Comparison of ENCODE assay signal across 22 cellular contexts in genomic region chr7:114432627-114433026, GRCh38. TPM values are rescaled to one million over a fixed set of nuclear protein-coding genes. Genes with fewer than 3 reads are reported as not detected.
DNase-seq lines count a peak whose midpoint lies in the region; ATAC-seq, FAIRE-seq and TF ChIP-seq lines count a peak whose summit lies in the region.
"Had no signal": no experiment of that assay in that cellular context is flagged by ENCODE, and none has a peak within 500 bp of the region (broad histone marks: within the 10 kb centered on the region; RNA-seq: fewer than 3 reads in every experiment).

No MANE protein-coding gene starts in this region.

- intact Hi-C loops in GM12878 (cut with micrococcal nuclease; ENCODE audit: unreplicated experiment) = loop anchor here (5.0 to 10.0 kb wide), 2 partner anchors 100 to 402 kb away; no protein-coding TSS in a partner anchor
- intact Hi-C loops in posterior cingulate gyrus (cut with DNase I) = no loop called here

- in situ Hi-C loops in GM12878 (cut with MboI) = no loop called here

- WGBS in GM12878 (ENCODE audit: insufficient coverage, insufficient replicate concordance, low lambda C conversion rate, missing lambda C conversion rate) = 15% methylated on average over 3 of the region's 3 CpGs

- POLR2A ChIA-PET in GM12878 (lab: Charles Lee) = no interaction called here

- H3K9me3 ChIP-seq in GM12878 (replicated peaks; ENCODE audit: control insufficient read depth, insufficient read depth, low read length) = no peaks in the 10 kb centered on the region
- H3K9me3 ChIP-seq: BLaER1 treated with 17β-estradiol and CSF1 and Interleukin-3, amounts not matched to agents 10 nM and 100 nM; Caco-2 had no signal

- H4K20me1 ChIP-seq in GM12878 (ENCODE audit: control insufficient read depth, insufficient read depth) = no peaks in the 10 kb centered on the region
- H4K20me1 ChIP-seq: BLaER1 treated with 17β-estradiol and CSF1 and Interleukin-3, amounts not matched to agents 10 nM and 100 nM had no signal

- TF ChIP-seq EP300 in GM12878 (IDR thresholded peaks at IDR 0.05; ENCODE audit: borderline replicate concordance in 1 of 2, control insufficient read depth in 1 of 2, low read depth in 2 of 2, low read length in 2 of 2) = no peak

- no peak overlapping the region for H3K27ac ChIP-seq in GM12878 (ENCODE audit: control insufficient read depth, insufficient read depth)
- H3K27ac ChIP-seq: BLaER1 treated with 17β-estradiol and CSF1 and Interleukin-3, amounts not matched to agents 10 nM and 100 nM had no signal

- no peak overlapping the region for H3K9ac ChIP-seq in GM12878 (ENCODE audit: control insufficient read depth, insufficient read depth, low read length)
- H3K9ac ChIP-seq: BLaER1 treated with 17β-estradiol and CSF1 and Interleukin-3, amounts not matched to agents 10 nM and 100 nM had no signal

- H3K79me2 ChIP-seq in GM12878 (ENCODE audit: control insufficient read depth, insufficient read depth, low read length) = no peaks in the 10 kb centered on the region

- CTCF ChIA-PET in GM12878 (lab: Yijun Ruan, JAX) = interaction anchor here (1.1 kb wide), 1 partner anchor 228 kb away, joined by 3 read pairs; no protein-coding TSS in a partner anchor

- TF ChIP-seq RAD21 in GM12878 (IDR thresholded peaks at IDR 0.05; ENCODE audit: insufficient read depth, low read depth, low read length) = no peak

- no peaks in the 10 kb centered on the region for H3K4me1 ChIP-seq in GM12878 (ENCODE audit: control insufficient read depth, insufficient read depth, low read length)
- H3K4me1 ChIP-seq: BLaER1 treated with 17β-estradiol and CSF1 and Interleukin-3, amounts not matched to agents 10 nM and 100 nM; Caco-2 had no signal

- SMC1A ChIA-PET in GM12878 (lab: Charles Lee; ENCODE audit: uncharacterized antibody, unreplicated experiment) = no interaction called here

- BruUV-seq in GM12878 (replicated peaks; lab: Mats Ljungman, UMichigan) = no TSS peak

- no peak overlapping the region for H3K4me3 ChIP-seq in GM12878
- H3K4me3 ChIP-seq: BLaER1 treated with 17β-estradiol and CSF1 and Interleukin-3, amounts not matched to agents 10 nM and 100 nM had no signal

- H2AFZ ChIP-seq in GM12878 (ENCODE audit: control insufficient read depth, low read depth, low read length) = no peak overlapping the region

- FAIRE-seq in GM12878 (lab: Jason Lieb, UNC) = no peak
- FAIRE-seq: H54 had no signal

- peak; percentile 48 for DNase-seq in NCI-H1694 treated with DMSO at 0.1 percent for 48 hours (lab: John Stamatoyannopoulos, UW)
- no peak for DNase-seq in NCI-H1694 (lab: John Stamatoyannopoulos, UW)
- DNase-seq in NCI-H526 (lab: John Stamatoyannopoulos, UW) = peak; percentile 56 to 58
- no peak for DNase-seq in GM12878 (ENCODE audit: low read depth, low spot score)
- no peak for DNase-seq in DMS153 (lab: John Stamatoyannopoulos, UW)
- no peak for DNase-seq in posterior cingulate gyrus
- DNase-seq in GM19238 (ENCODE audit: insufficient read length, low spot score) = no peak
- no peak for DNase-seq in GM20000 (ENCODE audit: low spot score)
- DNase-seq: 8988T; Caco-2; CD4-positive, alpha-beta memory T cell; DMS53; GDM1; HFFc6; Kasumi-1; NCI-H1930; NCI-H748 treated with DMSO at 0.1 percent for 48 hours; OCI-M1 had no signal

- no peaks in the 10 kb centered on the region for H3K27me3 ChIP-seq in GM12878 (replicated peaks in 1 of 2; ENCODE audit: control insufficient read depth in 2 of 2, insufficient read depth in 2 of 2, low read length in 1 of 2)
- H3K27me3 ChIP-seq: BLaER1 treated with 17β-estradiol and CSF1 and Interleukin-3, amounts not matched to agents 10 nM and 100 nM had no signal

- no peak for TF ChIP-seq CTCF in GM12878 (IDR thresholded peaks at IDR 0.05 in 2 of 3, conservative IDR thresholded peaks at IDR 0.05 in 1 of 3; ENCODE audit: control insufficient read depth in 2 of 3, extremely low read depth in 1 of 3, insufficient read depth in 1 of 3, low read depth in 3 of 3, low read length in 3 of 3)
- no peak for TF ChIP-seq CTCF in GM20000 (IDR thresholded peaks at IDR 0.05; ENCODE audit: extremely low read depth, missing control alignments)

- H3K36me3 ChIP-seq in GM12878 (ENCODE audit: control insufficient read depth in 2 of 2, insufficient read depth in 2 of 2, low read length in 1 of 2) = no peaks in the 10 kb centered on the region
- H3K36me3 ChIP-seq: BLaER1 treated with 17β-estradiol and CSF1 and Interleukin-3, amounts not matched to agents 10 nM and 100 nM had no signal

- RAD21 ChIA-PET in GM12878 (lab: Charles Lee; ENCODE audit: unreplicated experiment) = no interaction called here

- H3K4me2 ChIP-seq in GM12878 (ENCODE audit: control insufficient read depth, insufficient read depth) = no peak overlapping the region
- H3K4me2 ChIP-seq: BLaER1 treated with 17β-estradiol and CSF1 and Interleukin-3, amounts not matched to agents 10 nM and 100 nM had no signal

- ATAC-seq in GM12878 = peak; percentile 61
- ATAC-seq: Right ventricle myocardium inferior had no signal

- no peak for TF ChIP-seq POLR2A in GM12878 (IDR thresholded peaks at IDR 0.05; ENCODE audit: low read depth, low read length)

TF ChIP-seq in GM12878, 131 proteins besides CTCF, POLR2A, EP300 and RAD21 (continues in another document):
- TF ChIP-seq BCL3 (IDR thresholded peaks at IDR 0.05; ENCODE audit: borderline replicate concordance, insufficient read depth, low read depth, low read length, poor library complexity, severe bottlenecking) (no peak), SRF (IDR thresholded peaks at IDR 0.05; ENCODE audit: low read depth in 2 of 2, low read length in 2 of 2) (no peak), NFYA (IDR thresholded peaks at IDR 0.05; ENCODE audit: borderline replicate concordance, low read depth, low read length) (no peak), NFXL1 (IDR thresholded peaks at IDR 0.05; ENCODE audit: borderline replicate concordance) (no peak), ESRRA (IDR thresholded peaks at IDR 0.05; ENCODE audit: low read length) (no peak), SKIL (IDR thresholded peaks at IDR 0.05; ENCODE audit: low read depth, poor library complexity, severe bottlenecking) (no peak), BRCA1 (IDR thresholded peaks at IDR 0.05; ENCODE audit: low read depth, low read length) (no peak), NKRF (conservative IDR thresholded peaks at IDR 0.05) (no peak), ZNF274 (IDR thresholded peaks at IDR 0.05; ENCODE audit: insufficient read depth, insufficient read length) (no peak)

RNA-seq across cellular contexts. Expression of gene FOXP2, which starts 18.0 kb away (rescaled TPM):
- total RNA-seq in GM12878 (2013; cell fraction: nucleolus; rRNA removed) = 0.83 and 1.1 TPM in 2 replicates
- total RNA-seq in GM12878 (2014; rRNA removed) (2.4 and 3.8 TPM in 2 replicates), GM12878 (2014; rRNA removed; fragmentation: Illumina TruSeq; extraction: Trizol) (2.3 and 2.5 TPM in 2 replicates), GM12878 (2021) (1.8 and 2.1 TPM in 2 replicates)
- 0.08 TPM for polyA plus RNA-seq in GM12878 (2011; ENCODE audit: low read depth)
- polyA plus RNA-seq in GM12878 (2011; rRNA removed) (1.4 TPM in 2 replicates), GM12878 (2014; fragmentation: Illumina TruSeq; extraction: Trizol) (1.7 and 1.8 TPM in 2 replicates), GM12878 (2014; fragmentation: Nextera tagmentation; extraction: Ambion mirVana) (1 to 10 TPM in 1 of 2 experiments, under 1 TPM in 1; 0.99 to 1.2 TPM), GM12878 (2014; rRNA removed) (1.4 and 1.8 TPM in 2 replicates), GM12878 (2016; fragmentation: Nextera tagmentation; extraction: Ambion mirVana) (1 to 10 TPM; 1.9 to 2.5 TPM)
- polyA plus RNA-seq in GM12878 (2011; cell fraction: cytosol; rRNA removed) = 1.2 and 1.7 TPM in 2 replicates
- 0.72 and 1.5 TPM in 2 replicates for polyA plus RNA-seq in GM12878 (2011; cell fraction: nucleus; rRNA removed)
- polyA plus RNA-seq in GM12878 (2012) = 0.12 and 0.14 TPM in 2 replicates
- 2.0 and 4.6 TPM in 2 replicates for polyA minus RNA-seq in GM12878 (2011; rRNA and poly(A)+ RNA removed)
- 0.53 and 2.7 TPM in 2 replicates for polyA minus RNA-seq in GM12878 (2011; cell fraction: cytosol; rRNA and poly(A)+ RNA removed)
- polyA minus RNA-seq in GM12878 (2011; cell fraction: nucleus; rRNA and poly(A)+ RNA removed) = 2.2 and 5.3 TPM in 2 replicates
- total RNA-seq: Caco-2; CD4-positive, alpha-beta memory T cell; MCF 10A had no signal
- polyA plus RNA-seq: CD4-positive, alpha-beta memory T cell had no signal

Comparison
In these comparisons a context has a peak if more than half of its experiments do, and no peak if none do; other contexts are left out.
1. DNase-seq: peak in NCI-H1694 treated with DMSO at 0.1 percent for 48 hours (single experiment) and NCI-H526 (2 of 2); none in NCI-H1694 (single experiment), GM12878 (single experiment), DMS153 (single experiment), posterior cingulate gyrus (0 of 10), GM19238 (single experiment) and GM20000 (single experiment).